ENCODE assay signal across 15 cellular contexts in genomic region chr12:25435431-25435830, GRCh38.
A peak's percentile ranks its signal among the peaks of the same experiment; 100 is the strongest.
DNase-seq lines count a peak whose midpoint lies in the region; ATAC-seq, FAIRE-seq and TF ChIP-seq lines count a peak whose summit lies in the region.
"Had no signal": no experiment of that assay in that cellular context is flagged by ENCODE, and none has a peak within 500 bp of the region (broad histone marks: within the 10 kb centered on the region; RNA-seq: fewer than 3 reads in every experiment).

No MANE protein-coding gene starts in this region.

- H4K20me1 ChIP-seq in IMR-90 (ENCODE audit: insufficient read depth, low read length) (no peaks in the 10 kb centered on the region), K562 (replicated peaks; ENCODE audit: control insufficient read depth, insufficient read depth, low read length) (no peaks in the 10 kb centered on the region), osteoblast (ENCODE audit: insufficient read depth, low read length) (no peaks in the 10 kb centered on the region)

- BruUV-seq in Caco-2 (replicated peaks; lab: Mats Ljungman, UMichigan) (no TSS peak), IMR-90 (replicated peaks; lab: Mats Ljungman, UMichigan) (no TSS peak), K562 (replicated peaks; lab: Mats Ljungman, UMichigan) (no TSS peak)

- H3K4me3 ChIP-seq in Caco-2 (ENCODE audit: low read depth, low read length) = no peak overlapping the region
- no peak overlapping the region for H3K4me3 ChIP-seq in IMR-90 (ENCODE audit: insufficient read depth, low read depth, low read length)
- H3K4me3 ChIP-seq in K562 = no peak overlapping the region
- no peak overlapping the region for H3K4me3 ChIP-seq in osteoblast (ENCODE audit: insufficient read depth, low read length)

- no peak overlapping the region for H3K56ac ChIP-seq in IMR-90 (ENCODE audit: extremely low read depth, insufficient read depth, low read length)

- peaks cover 20% of the 10 kb centered on the region for H3K4me1 Mint-ChIP-seq in Caco-2 (ENCODE audit: low read depth, unreplicated experiment)
- peaks cover 4% of the 10 kb centered on the region for H3K4me1 Mint-ChIP-seq in activated T-cell treated with anti-CD3 and anti-CD28 coated beads, Interleukin-2, amount 50 U/mL, for 24 hours (ENCODE audit: low read depth)

- CTCF ChIA-PET in Caco-2 (lab: Charles Lee) (interaction anchor here (0.8 to 1.3 kb wide), 2 partner anchors 121 kb away, joined by 3 to 4 read pairs; no protein-coding TSS in a partner anchor), IMR-90 (lab: Yijun Ruan, JAX) (interaction anchor here (1.4 to 1.6 kb wide), 2 partner anchors 22 to 122 kb away, joined by 4 to 6 read pairs; no protein-coding TSS in a partner anchor), K562 (lab: Yijun Ruan, JAX; ENCODE audit: low intra/inter-chr PET ratio) (interaction anchor here (2.3 kb wide), 1 partner anchor 594 kb away, joined by 9 read pairs; no protein-coding TSS in a partner anchor)

- H2AK5ac ChIP-seq in IMR-90 (ENCODE audit: low read depth, low read length) = no peak overlapping the region

- no peaks in the 10 kb centered on the region for H3K9me3 Mint-ChIP-seq in Caco-2 (ENCODE audit: unreplicated experiment)
- H3K9me3 Mint-ChIP-seq in activated T-cell treated with anti-CD3 and anti-CD28 coated beads, Interleukin-2, amount 50 U/mL, for 24 hours = no peaks in the 10 kb centered on the region

- intact Hi-C loops in Caco-2 (cut with micrococcal nuclease; ENCODE audit: unreplicated experiment) (loop anchor here (5.0 kb wide), 2 partner anchors 397 to 442 kb away; no protein-coding TSS in a partner anchor), IMR-90 (cut with micrococcal nuclease) (loop anchor here (5.0 kb wide), 3 partner anchors 122 to 657 kb away; no protein-coding TSS in a partner anchor), K562 (cut with micrococcal nuclease) (no loop called here)

- H4K8ac ChIP-seq in IMR-90 (ENCODE audit: low read depth in 2 of 2, low read length in 2 of 2) = no peak overlapping the region

- dilution Hi-C loops in IMR-90 (cut with HindIII; ENCODE audit: low sequenced_read_pairs, unreplicated experiment) = no loop called here

- no peak overlapping the region for H2AFZ ChIP-seq in IMR-90 (replicated peaks; ENCODE audit: low read length, poor library complexity)
- H2AFZ ChIP-seq in K562 (ENCODE audit: low read depth, low read length) = no peak overlapping the region
- H2AFZ ChIP-seq in osteoblast (ENCODE audit: low read length) = peak overlapping the region; percentile 98

- H2BK120ac ChIP-seq in IMR-90 (ENCODE audit: low read depth, low read length) = no peak overlapping the region

- no peaks in the 10 kb centered on the region for H3K9me3 ChIP-seq in Caco-2
- H3K9me3 ChIP-seq in IMR-90 (ENCODE audit: control insufficient read depth, insufficient read depth, low read length) = no peaks in the 10 kb centered on the region
- no peaks in the 10 kb centered on the region for H3K9me3 ChIP-seq in K562 (replicated peaks; ENCODE audit: control insufficient read depth, insufficient read depth, low read depth, low read length)
- H3K9me3 ChIP-seq in osteoblast (ENCODE audit: low read depth, low read length) = no peaks in the 10 kb centered on the region
- H3K9me3 ChIP-seq: MG63 had no signal

- no peak overlapping the region for H3K18ac ChIP-seq in IMR-90 (ENCODE audit: low read depth, low read length)

- no peak overlapping the region for H4K5ac ChIP-seq in IMR-90 (ENCODE audit: low read depth, low read length)

- H2BK5ac ChIP-seq in IMR-90 (ENCODE audit: low read depth, low read length, poor library complexity, severe bottlenecking) = no peak overlapping the region

- H3K14ac ChIP-seq in IMR-90 (replicated peaks; ENCODE audit: low read depth, low read length) = no peak overlapping the region

- H3K4me3 Mint-ChIP-seq in Caco-2 (ENCODE audit: unreplicated experiment) = no peak overlapping the region
- H3K4me3 Mint-ChIP-seq in activated T-cell treated with anti-CD3 and anti-CD28 coated beads, Interleukin-2, amount 50 U/mL, for 24 hours = no peak overlapping the region

- TF ChIP-seq RAD21 in IMR-90 (IDR thresholded peaks at IDR 0.05; ENCODE audit: low read length) (no peak), K562 (CRISPR knock-in tag; conservative IDR thresholded peaks at IDR 0.05 in 1 of 2, IDR thresholded peaks at IDR 0.05 in 1 of 2) (no peak)

- TF ChIP-seq EP300 in K562 (IDR thresholded peaks at IDR 0.05; ENCODE audit: low read length) = no peak

- peak overlapping the region; percentile 67 for H3K27ac Mint-ChIP-seq in Caco-2 (ENCODE audit: unreplicated experiment)
- no peak overlapping the region for H3K27ac Mint-ChIP-seq in activated T-cell treated with anti-CD3 and anti-CD28 coated beads, Interleukin-2, amount 50 U/mL, for 24 hours
- H3K27ac Mint-ChIP-seq: CD4-positive, CD25-positive, alpha-beta regulatory T cell had no signal

- no peak for ATAC-seq in IMR-90 (ENCODE audit: low read depth)
- no peak for ATAC-seq in K562
- ATAC-seq in GM19397 (IDR thresholded peaks at IDR 0.05; ENCODE audit: unreplicated experiment) = no peak

- DNase-seq in Caco-2 (no peak), IMR-90 (no peak), K562 (ENCODE audit: extremely low read depth in 1 of 4, low spot score in 3 of 4) (no peak), osteoblast (ENCODE audit: insufficient read length, low spot score, missing footprints) (no peak)
- DNase-seq in activated T-cell treated with anti-CD3 and anti-CD28 coated beads, Interleukin-2, amount 50 U/mL, for 24 hours = no peak
- DNase-seq in activated CD4-positive, alpha-beta T cell treated with anti-CD3 and anti-CD28 coated beads, Interleukin-2, amount 50 U/mL, for 48 hours = no peak
- DNase-seq: CD4-positive, CD25-positive, alpha-beta regulatory T cell; DMS53; HCEC 1CT; MG63; NCI-H1092 treated with DMSO at 0.1 percent for 48 hours; NCI-H2081 treated with DMSO at 0.1 percent for 48 hours; NCI-H510A treated with DMSO at 0.1 percent for 48 hours; NCI-H82 had no signal

- peaks cover 6% of the 10 kb centered on the region for H3K9me1 ChIP-seq in IMR-90 (ENCODE audit: insufficient read depth, low read length)
- no peaks in the 10 kb centered on the region for H3K9me1 ChIP-seq in K562 (ENCODE audit: control insufficient read depth, insufficient read depth, low read length)

- no peak overlapping the region; the same call in 1 of the 2 replicates for H4K91ac ChIP-seq in IMR-90 (ENCODE audit: insufficient read depth, low read depth, low read length)

- POLR2A ChIA-PET in Caco-2 (lab: Charles Lee) (interaction anchor here (0.7 kb wide), 1 partner anchor 464 kb away, joined by 4 read pairs; no protein-coding TSS in a partner anchor), IMR-90 (lab: Charles Lee; ENCODE audit: unreplicated experiment) (no interaction called here), K562 (lab: Yijun Ruan, JAX) (no interaction called here)

- TF ChIP-seq CTCF in Caco-2 (IDR thresholded peaks at IDR 0.05; ENCODE audit: insufficient read depth in 1 of 2, low read depth in 1 of 2, low read length in 1 of 2, severe bottlenecking in 1 of 2, unreplicated experiment in 1 of 2) (no peak), IMR-90 (conservative IDR thresholded peaks at IDR 0.05; ENCODE audit: low read depth, low read length) (no peak), K562 (IDR thresholded peaks at IDR 0.05 in 2 of 3, conservative IDR thresholded peaks at IDR 0.05 in 1 of 3; ENCODE audit: insufficient read depth in 2 of 3, low read depth in 1 of 3, low read length in 3 of 3) (no peak), osteoblast (IDR thresholded peaks at IDR 0.05; ENCODE audit: extremely low read depth, low read depth, low read length) (no peak)

- WGBS in IMR-90 (ENCODE audit: extremely low coverage in 2 of 2, insufficient read length in 1 of 2), 2 experiments = no CpG with 5 or more reads among the region's 3 CpGs
- WGBS in K562 (ENCODE audit: insufficient coverage, low coverage, missing lambda C conversion rate) = 0% methylated on average over 3 of the region's 3 CpGs

- H3K23ac ChIP-seq in IMR-90 (ENCODE audit: low read depth, low read length) = no peak overlapping the region

- no peak overlapping the region for H2BK20ac ChIP-seq in IMR-90 (ENCODE audit: low read depth, low read length)

- H3K4me1 ChIP-seq in Caco-2 (peaks cover 25% of the 10 kb centered on the region), IMR-90 (ENCODE audit: control insufficient read depth, insufficient read depth, low read length) (peaks cover 17% of the 10 kb centered on the region), K562 (replicated peaks in 1 of 2; ENCODE audit: control insufficient read depth in 2 of 2, insufficient read depth in 2 of 2, low read length in 2 of 2) (no peaks in the 10 kb centered on the region), osteoblast (ENCODE audit: insufficient read depth, low read length) (peaks cover 23% of the 10 kb centered on the region)

- H3K79me2 ChIP-seq in K562 (ENCODE audit: control insufficient read depth, insufficient read depth, low read length) (no peaks in the 10 kb centered on the region), osteoblast (ENCODE audit: insufficient read depth, low read length) (no peaks in the 10 kb centered on the region)

- no peak overlapping the region for H3K4ac ChIP-seq in IMR-90 (ENCODE audit: low read depth, low read length)

- H3K36me3 ChIP-seq in Caco-2 (ENCODE audit: control insufficient read depth, insufficient read depth, low read length) = no peaks in the 10 kb centered on the region
- no peaks in the 10 kb centered on the region for H3K36me3 ChIP-seq in IMR-90 (ENCODE audit: control insufficient read depth, insufficient read depth, low read length)
- H3K36me3 ChIP-seq in K562 (ENCODE audit: control insufficient read depth, insufficient read depth, low read length) = no peaks in the 10 kb centered on the region
- H3K36me3 ChIP-seq in osteoblast (ENCODE audit: insufficient read depth, low read length) = no peaks in the 10 kb centered on the region
- H3K36me3 ChIP-seq: MG63 had no signal

- no peak overlapping the region for H2AK9ac ChIP-seq in IMR-90 (replicated peaks; ENCODE audit: low read depth, low read length, poor library complexity)

- H3K27me3 Mint-ChIP-seq in Caco-2 (ENCODE audit: insufficient read depth, unreplicated experiment) = no peaks in the 10 kb centered on the region
- no peaks in the 10 kb centered on the region for H3K27me3 Mint-ChIP-seq in activated T-cell treated with anti-CD3 and anti-CD28 coated beads, Interleukin-2, amount 50 U/mL, for 24 hours

- no peaks in the 10 kb centered on the region for H3K36me3 Mint-ChIP-seq in Caco-2 (ENCODE audit: insufficient read depth, unreplicated experiment)
- H3K36me3 Mint-ChIP-seq in activated T-cell treated with anti-CD3 and anti-CD28 coated beads, Interleukin-2, amount 50 U/mL, for 24 hours (ENCODE audit: low read depth) = no peaks in the 10 kb centered on the region
- H3K36me3 Mint-ChIP-seq: CD4-positive, CD25-positive, alpha-beta regulatory T cell had no signal

- no peak overlapping the region for H2BK15ac ChIP-seq in IMR-90 (ENCODE audit: low read depth, low read length)

- H3K4me2 ChIP-seq in IMR-90 (ENCODE audit: low read depth, low read length) (no peak overlapping the region), K562 (ENCODE audit: insufficient read depth, low read length) (no peak overlapping the region), osteoblast (ENCODE audit: insufficient read depth, low read length) (no peak overlapping the region)

- in situ Hi-C loops in IMR-90 (cut with MboI; ENCODE audit: low sequenced_read_pairs) = loop anchor here (5.0 kb wide), 1 partner anchor 592 kb away; no protein-coding TSS in a partner anchor
- in situ Hi-C loops in K562 (cut with MboI) = no loop called here

- H3K27ac ChIP-seq in IMR-90 (ENCODE audit: insufficient read depth, low read length) (no peak overlapping the region), K562 (ENCODE audit: extremely low read depth, low read depth, low read length) (no peak overlapping the region), osteoblast (ENCODE audit: low read depth, low read length) (no peak overlapping the region)

- H3K79me1 ChIP-seq in IMR-90 (ENCODE audit: low read depth in 1 of 2, low read length in 2 of 2) = no peaks in the 10 kb centered on the region

- no peak for FAIRE-seq in K562 (lab: Jason Lieb, UNC)

- H3K27me3 ChIP-seq in Caco-2 (replicated peaks; ENCODE audit: control insufficient read depth, insufficient read depth, low read length) = no peaks in the 10 kb centered on the region
- H3K27me3 ChIP-seq in IMR-90 (ENCODE audit: control insufficient read depth, insufficient read depth, low read length) = no peaks in the 10 kb centered on the region
- H3K27me3 ChIP-seq in K562 (ENCODE audit: control insufficient read depth in 2 of 2, insufficient read depth in 2 of 2, low read length in 2 of 2) = no peaks in the 10 kb centered on the region; a peak in 1 of 5 replicates
- no peaks in the 10 kb centered on the region for H3K27me3 ChIP-seq in osteoblast (ENCODE audit: insufficient read depth, low read length)
- H3K27me3 ChIP-seq: MG63 had no signal

- no peak for TF ChIP-seq POLR2A in IMR-90 (IDR thresholded peaks at IDR 0.05; ENCODE audit: low read depth, low read length)
- no peak for TF ChIP-seq POLR2A in K562 (conservative IDR thresholded peaks at IDR 0.05)

- H3K9ac ChIP-seq in IMR-90 (ENCODE audit: low read depth, low read length) = no peak overlapping the region
- no peak overlapping the region for H3K9ac ChIP-seq in K562 (ENCODE audit: insufficient read depth in 1 of 2, low read depth in 2 of 2, low read length in 2 of 2)
